In the genomic region with DNA sequence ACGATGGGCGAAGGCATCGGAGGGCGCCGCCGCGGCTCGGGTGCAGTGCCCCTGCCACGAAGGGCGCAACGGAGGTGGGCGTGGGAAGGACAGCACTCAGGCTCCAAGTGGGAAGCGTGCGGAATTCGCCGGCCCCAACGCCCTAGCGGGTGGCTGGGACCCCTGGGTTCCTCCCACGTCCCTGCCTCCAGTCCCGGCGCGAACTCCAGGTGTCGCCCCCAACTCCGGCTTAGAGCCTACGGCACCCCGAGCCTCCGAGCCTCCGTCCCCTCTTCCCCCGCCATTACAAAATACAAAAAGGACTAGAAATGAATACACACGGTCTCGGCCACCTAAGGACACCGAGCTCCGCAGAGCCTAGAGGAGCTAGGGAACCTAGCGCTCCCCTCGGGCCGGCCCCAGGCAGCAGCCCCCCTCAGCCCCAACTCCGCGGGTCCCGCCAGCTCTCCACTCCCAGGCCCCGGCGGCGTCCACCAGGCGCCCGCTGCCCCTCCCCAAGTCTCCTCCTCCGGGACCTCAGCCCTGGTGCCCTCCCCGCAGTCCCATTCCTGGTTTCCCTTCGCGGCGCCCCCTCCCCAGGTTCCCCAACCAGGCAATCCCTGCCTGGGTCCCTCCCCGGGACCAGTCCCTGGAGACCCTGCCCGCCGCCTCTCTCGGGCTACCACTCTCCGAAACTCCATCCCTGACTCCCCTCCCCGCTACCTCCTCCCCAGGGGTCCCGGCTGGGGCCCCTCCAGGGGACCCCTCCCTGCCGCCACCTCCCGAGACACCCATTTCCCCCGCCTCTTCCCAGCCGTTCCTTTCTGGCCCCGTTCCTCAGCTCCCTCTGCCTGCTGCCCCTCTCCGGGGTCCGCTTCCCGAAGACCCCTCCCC, we compare ENCODE assay signal across 1 cellular context.
TF ChIP-seq lines count a peak whose summit lies in the region.

No MANE protein-coding gene starts in this region.

TF ChIP-seq in H1, 55 proteins besides CTCF, POLR2A, EP300 and RAD21 (continued from another document):
- TF ChIP-seq ASH2L (IDR thresholded peaks at IDR 0.05; ENCODE audit: low read length) = peak; percentile 93
- TF ChIP-seq PHF8 (conservative IDR thresholded peaks at IDR 0.05; ENCODE audit: low read depth, low read length) = peak; percentile 44
- no peak for TF ChIP-seq BACH1 (IDR thresholded peaks at IDR 0.05; ENCODE audit: low read length)
